7 cellular contexts compared by ENCODE assay signal in genomic region chr20:14336667-14337066, GRCh38. TPM values are rescaled to one million over a fixed set of nuclear protein-coding genes. Genes with fewer than 3 reads are reported as not detected.
DNase-seq lines count a peak whose midpoint lies in the region; ATAC-seq and TF ChIP-seq lines count a peak whose summit lies in the region.

No MANE protein-coding gene starts in this region.

- DNase-seq in LHCN-M2 (ENCODE audit: low read depth) (peak; percentile 37), left lung (no peak), tibial artery (no peak), COLO829 (ENCODE audit: low spot score) (no peak)
- no peak for DNase-seq in stimulated activated CD4-positive, alpha-beta T cell treated with anti-CD3 and anti-CD28 coated beads, Interleukin-12 subunit alpha, Interleukin-12 subunit beta, amount 100 ng/mL, for 4 hours

- peaks cover 3% of the 10 kb centered on the region for H3K36me3 Mint-ChIP-seq in brain

- H3K4me3 ChIP-seq in left lung (peak overlapping the region; percentile 30 to 37), tibial artery (peak overlapping the region; percentile 44 to 50)

- H3K4me3 Mint-ChIP-seq in brain: peak overlapping the region; percentile 86 to 96 (median 91)

- H3K27me3 ChIP-seq in left lung: no peaks in the 10 kb centered on the region
- no peaks in the 10 kb centered on the region for H3K27me3 ChIP-seq in tibial artery

- peak overlapping the region; percentile 70 to 98 (median 96) for H3K27ac Mint-ChIP-seq in brain

- no peaks in the 10 kb centered on the region for H3K9me3 Mint-ChIP-seq in brain

- TF ChIP-seq CTCF in brain (conservative IDR thresholded peaks at IDR 0.05) (no peak), left lung (IDR thresholded peaks at IDR 0.05) (no peak), tibial artery (IDR thresholded peaks at IDR 0.05) (no peak)

- peak overlapping the region; percentile 50 to 83 for H3K27ac ChIP-seq in left lung
- no peak overlapping the region for H3K27ac ChIP-seq in tibial artery

- H3K27me3 Mint-ChIP-seq in brain: peaks cover 3% of the 10 kb centered on the region

- peaks cover 46% of the 10 kb centered on the region for H3K4me1 Mint-ChIP-seq in brain

- H3K9me3 ChIP-seq in left lung (no peaks in the 10 kb centered on the region), tibial artery (no peaks in the 10 kb centered on the region)

- H3K4me1 ChIP-seq in left lung (no peaks in the 10 kb centered on the region), tibial artery (peaks cover 0 to 15% (median 3%) of the 10 kb centered on the region in 4 donors)

- intact Hi-C loops in left lung (cut with DNase I) (no loop called here), tibial artery (cut with DNase I; ENCODE audit: low total_unique reads) (no loop called here)

- H3K36me3 ChIP-seq in left lung (no peaks in the 10 kb centered on the region), tibial artery (no peaks in the 10 kb centered on the region)

- ATAC-seq in left lung (peak; percentile 37), GM21367 (IDR thresholded peaks at IDR 0.05; ENCODE audit: unreplicated experiment) (no peak)

RNA-seq across cellular contexts. Expression of gene FLRT3, which starts 0.7 kb away (rescaled TPM):
- total RNA-seq in LHCN-M2 (2014; rRNA removed): 4.1 and 12.8 TPM in 2 replicates
- polyA plus RNA-seq in LHCN-M2 (2012): 0.66 TPM
- 0.87 TPM for polyA plus RNA-seq in brain (ENCODE audit: insufficient read depth, low read depth, low replicate concordance)
- 100 to 1,000 TPM in 1 of 2 donors, 10 to 100 TPM in 1; 63.9 to 124 TPM for total RNA-seq in left lung

Comparison
In these comparisons a context has a peak if more than half of its experiments do, and no peak if none do; other contexts are left out.
1. H3K27ac ChIP-seq: peak in left lung (2 of 2); none in tibial artery (0 of 2).